8 cellular contexts compared by ENCODE assay signal in the genomic region with DNA sequence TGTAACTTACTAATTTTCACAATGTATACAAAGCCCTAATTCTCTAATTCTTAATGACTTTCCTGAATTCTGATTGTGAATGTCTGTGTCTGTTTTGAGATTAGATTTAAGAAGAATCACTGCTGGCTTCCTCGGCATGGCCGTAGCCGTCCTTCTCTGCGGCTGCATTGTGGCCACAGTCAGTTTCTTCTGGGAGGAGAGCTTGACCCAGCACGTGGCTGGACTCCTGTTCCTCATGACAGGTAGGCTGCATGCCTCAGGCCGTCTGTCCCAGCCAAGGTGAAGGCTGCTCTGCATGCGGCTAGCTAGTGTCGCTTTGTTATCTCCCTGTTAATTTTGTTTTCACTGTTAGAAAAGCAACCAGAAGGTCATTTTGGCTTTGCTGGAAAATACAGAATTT. TPM values are rescaled to one million over a fixed set of nuclear protein-coding genes. Genes with fewer than 3 reads are reported as not detected.
"Had no signal": no experiment of that assay in that cellular context is flagged by ENCODE, and none has a peak within 500 bp of the region (broad histone marks: within the 10 kb centered on the region; RNA-seq: fewer than 3 reads in every experiment).

No MANE protein-coding gene starts in this region.

- ATAC-seq: GM12878 had no signal

- FAIRE-seq: G401.6, GM12878, GM12891, GM12892, GM18507, GM19239 had no signal

- DNase-seq: GDM1, GF-D8 had no signal

- H3K4me3 ChIP-seq: GM12878 had no signal

RNA-seq across cellular contexts. Expression of a gene that starts 41.2 kb away (rescaled TPM):
- total RNA-seq: GM12878 had no signal
- polyA plus RNA-seq: GM12878 had no signal
